ENCODE assay signal across 1 cellular context in genomic region chr21:42662430-42663199, GRCh38.
TF ChIP-seq lines count a peak whose summit lies in the region.

No MANE protein-coding gene starts in this region.

TF ChIP-seq in HepG2, 621 proteins besides CTCF, POLR2A, EP300 and RAD21:
- TF ChIP-seq HNRNPL (IDR thresholded peaks at IDR 0.05; ENCODE audit: low read depth, low read length) (peak; percentile 56; the same call in 1 of the 2 replicates), CCDC6 (CRISPR knock-in tag; IDR thresholded peaks at IDR 0.05) (no peak), ATF3 (CRISPR knock-in tag; IDR thresholded peaks at IDR 0.05) (no peak), ZNF207 (IDR thresholded peaks at IDR 0.05; ENCODE audit: borderline replicate concordance) (0 out of 2 replicates have a peak, but pooled peaks have one; percentile 18), ZNF513 (CRISPR knock-in tag; conservative IDR thresholded peaks at IDR 0.05) (no peak), ZNF343 (CRISPR knock-in tag; IDR thresholded peaks at IDR 0.05) (no peak), TBX2 (CRISPR knock-in tag; IDR thresholded peaks at IDR 0.05; ENCODE audit: borderline replicate concordance) (no peak), SOX5 (CRISPR knock-in tag; IDR thresholded peaks at IDR 0.05; ENCODE audit: borderline replicate concordance) (no peak), ZNF850 (CRISPR knock-in tag; conservative IDR thresholded peaks at IDR 0.05) (no peak), EHMT2 (IDR thresholded peaks at IDR 0.05; ENCODE audit: borderline replicate concordance, low read depth, low read length) (no peak), HNRNPLL (IDR thresholded peaks at IDR 0.05; ENCODE audit: low read depth, low read length, poor library complexity, severe bottlenecking) (peak; percentile 28), ZNF558 (CRISPR knock-in tag; IDR thresholded peaks at IDR 0.05; ENCODE audit: borderline replicate concordance) (no peak), CBX2 (IDR thresholded peaks at IDR 0.05; ENCODE audit: low read depth, low read length) (no peak), CBX2 (CRISPR knock-in tag; IDR thresholded peaks at IDR 0.05; ENCODE audit: low read depth) (no peak), MLX (CRISPR knock-in tag; IDR thresholded peaks at IDR 0.05) (no peak), ZFP91 (CRISPR knock-in tag; IDR thresholded peaks at IDR 0.05; ENCODE audit: borderline replicate concordance) (no peak), REPIN1 (CRISPR knock-in tag; IDR thresholded peaks at IDR 0.05; ENCODE audit: borderline replicate concordance, low read depth) (no peak), ERF (CRISPR knock-in tag; IDR thresholded peaks at IDR 0.05) (no peak), ZNF646 (CRISPR knock-in tag; IDR thresholded peaks at IDR 0.05) (peak; percentile 85), FOXP1 (IDR thresholded peaks at IDR 0.05) (no peak; the same call in 1 of the 2 replicates), FOXP1 (CRISPR knock-in tag; IDR thresholded peaks at IDR 0.05) (no peak), MNT (IDR thresholded peaks at IDR 0.05) (peak; percentile 86), PHF21A (CRISPR knock-in tag; IDR thresholded peaks at IDR 0.05) (no peak), PITX1 (CRISPR knock-in tag; IDR thresholded peaks at IDR 0.05) (no peak)
